Comparison of ENCODE assay signal across 8 cellular contexts in the genomic region with DNA sequence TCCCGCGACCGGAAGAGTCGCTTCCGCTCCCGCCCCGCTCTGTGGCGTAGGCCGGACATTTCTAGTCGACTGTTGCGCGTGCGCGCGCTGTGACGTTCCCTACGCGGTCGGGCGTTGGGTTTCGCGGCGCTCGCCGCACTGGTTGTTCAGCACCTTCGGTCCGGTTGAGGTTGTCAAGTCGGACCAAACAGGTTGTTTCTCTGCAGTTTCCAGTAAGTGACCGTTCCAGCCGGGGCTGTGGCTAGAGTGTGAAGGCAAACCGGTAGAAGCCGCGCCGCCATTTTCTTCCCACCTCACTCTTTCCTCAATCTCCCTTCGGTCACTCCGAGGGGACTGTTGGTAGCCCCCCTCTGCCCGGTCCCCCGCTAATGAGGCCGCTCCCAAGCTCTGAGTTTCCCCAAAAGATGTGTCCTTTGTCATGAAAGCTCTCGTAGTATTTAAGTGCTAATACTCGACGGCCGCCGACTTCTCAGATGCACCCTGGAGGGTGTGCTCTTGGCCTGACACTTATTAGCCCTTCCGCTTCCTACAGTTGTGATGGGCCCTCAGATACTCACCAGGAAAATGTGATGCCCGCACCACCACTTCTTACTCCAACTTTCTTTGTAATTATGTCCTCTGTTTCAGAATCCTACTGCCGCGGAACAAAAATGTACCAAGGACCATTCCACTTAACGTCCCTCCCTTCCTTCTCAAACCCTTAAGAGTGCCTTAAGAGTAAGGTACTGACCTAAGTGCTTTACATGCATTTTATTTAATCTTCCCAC. TPM values are rescaled to one million over a fixed set of nuclear protein-coding genes. Genes with fewer than 3 reads are reported as not detected.
A peak's percentile ranks its signal among the peaks of the same experiment; 100 is the strongest.
DNase-seq lines count a peak whose midpoint lies in the region; ATAC-seq and TF ChIP-seq lines count a peak whose summit lies in the region.

No MANE protein-coding gene starts in this region.

- H3K9me2 ChIP-seq in PC-9 (ENCODE audit: insufficient read depth): no peaks in the 10 kb centered on the region

- H3K36me3 ChIP-seq in HUES6 (ENCODE audit: control insufficient read depth, insufficient read depth, low read length) (no peaks in the 10 kb centered on the region), PC-9 (ENCODE audit: low read depth) (no peaks in the 10 kb centered on the region), mucosa of stomach (ENCODE audit: control insufficient read depth, insufficient read depth, low read length) (no peaks in the 10 kb centered on the region)

- POLR2A ChIA-PET in PC-9 (lab: Charles Lee; ENCODE audit: unreplicated experiment): interaction anchor here (0.5 to 0.7 kb wide), 6 partner anchors 55 to 255 kb away, joined by 3 to 6 read pairs (median 4); no protein-coding TSS in a partner anchor

- H3K4me1 ChIP-seq in HUES6 (ENCODE audit: control insufficient read depth, insufficient read depth, low read length): peaks cover 20% of the 10 kb centered on the region
- peaks cover 13% of the 10 kb centered on the region for H3K4me1 ChIP-seq in PC-9 (replicated peaks; ENCODE audit: insufficient read depth)
- peaks cover 10% of the 10 kb centered on the region for H3K4me1 ChIP-seq in mucosa of stomach (ENCODE audit: control insufficient read depth, insufficient read depth, low read length)

- H3K9me3 ChIP-seq in HUES6 (ENCODE audit: control insufficient read depth, insufficient read depth, low read depth, low read length): no peaks in the 10 kb centered on the region
- H3K9me3 ChIP-seq in PC-9 (ENCODE audit: insufficient read depth, low read depth): no peaks in the 10 kb centered on the region
- no peaks in the 10 kb centered on the region for H3K9me3 ChIP-seq in mucosa of stomach (ENCODE audit: control insufficient read depth, low read length)

- CTCF ChIA-PET in PC-9 (lab: Charles Lee): no interaction called here

- peaks cover 4% of the 10 kb centered on the region for H3K9me3 Mint-ChIP-seq in activated T-cell treated with anti-CD3 and anti-CD28 coated beads, Interleukin-2, amount 50 U/mL, for 4 hours

- H3K4me1 Mint-ChIP-seq in activated T-cell treated with anti-CD3 and anti-CD28 coated beads, Interleukin-2, amount 50 U/mL, for 4 hours (ENCODE audit: low read depth): peaks cover 50% of the 10 kb centered on the region

- H3K4me3 ChIP-seq in HUES6 (ENCODE audit: low read depth, low read length) (peak overlapping the region; percentile 83), PC-9 (peak overlapping the region; percentile 68), mucosa of stomach (ENCODE audit: low read length) (peak overlapping the region; percentile 95)

- no peak for TF ChIP-seq CTCF in PC-9 (conservative IDR thresholded peaks at IDR 0.05)

- H3K36me3 Mint-ChIP-seq in activated T-cell treated with anti-CD3 and anti-CD28 coated beads, Interleukin-2, amount 50 U/mL, for 4 hours (ENCODE audit: insufficient read depth): peaks cover 7% of the 10 kb centered on the region

- H3K27me3 ChIP-seq in HUES6 (ENCODE audit: control insufficient read depth, insufficient read depth, low read length) (no peaks in the 10 kb centered on the region), PC-9 (ENCODE audit: insufficient read depth, low read depth) (no peaks in the 10 kb centered on the region), mucosa of stomach (ENCODE audit: control insufficient read depth, insufficient read depth, low read length) (no peaks in the 10 kb centered on the region)

- TSS peak; percentile 88 for BruUV-seq in PC-9 (replicated peaks; lab: Mats Ljungman, UMichigan)

- peak overlapping the region; percentile 81 for H3K27ac ChIP-seq in HUES6 (ENCODE audit: low read depth, low read length)
- peak overlapping the region; percentile 93 for H3K27ac ChIP-seq in PC-9

- H3K9ac ChIP-seq in HUES6 (ENCODE audit: low read length) (peak overlapping the region; percentile 90), mucosa of stomach (ENCODE audit: low read length) (peak overlapping the region; percentile 99)

- DNase-seq in DMS 273 treated with DMSO at 0.1 percent for 48 hours (lab: John Stamatoyannopoulos, UW) (peak; percentile 76), PC-9 (peak; percentile 84 to 92)
- peak; percentile 69 for DNase-seq in activated T-cell treated with anti-CD3 and anti-CD28 coated beads, Interleukin-2, amount 50 U/mL, for 4 hours
- DNase-seq in stimulated activated CD8-positive, alpha-beta memory T cell treated with anti-CD3 and anti-CD28 coated beads, Interleukin-4, amount 100 ng/mL, for 4 hours (ENCODE audit: low read depth in 2 of 2, low spot score in 1 of 2): peak; percentile 60 to 69

- no peaks in the 10 kb centered on the region for H3F3A ChIP-seq in PC-9 (ENCODE audit: insufficient read depth, low read depth)

- H4K20me1 ChIP-seq in PC-9 (ENCODE audit: insufficient read depth): no peaks in the 10 kb centered on the region

- H3K4me3 Mint-ChIP-seq in activated T-cell treated with anti-CD3 and anti-CD28 coated beads, Interleukin-2, amount 50 U/mL, for 4 hours: peak overlapping the region; percentile 89

- H3K27me3 Mint-ChIP-seq in activated T-cell treated with anti-CD3 and anti-CD28 coated beads, Interleukin-2, amount 50 U/mL, for 4 hours (ENCODE audit: low read depth): no peaks in the 10 kb centered on the region

- peaks cover 14% of the 10 kb centered on the region for H3K79me2 ChIP-seq in PC-9 (ENCODE audit: low read depth)

- peak overlapping the region; percentile 81 for H3K4me2 ChIP-seq in PC-9

- peak; percentile 95 for ATAC-seq in GM21515 (IDR thresholded peaks at IDR 0.05; ENCODE audit: unreplicated experiment)
- ATAC-seq in activated T-cell treated with anti-CD3 and anti-CD28 coated beads, Interleukin-2, amount 50 U/mL, for 4 hours: peak; percentile 77 to 81
- peak; percentile 98 for ATAC-seq in esophagus mucosa

- intact Hi-C loops in PC-9 (cut with micrococcal nuclease; ENCODE audit: unreplicated experiment): loop anchor here (2.0 to 5.0 kb wide), 4 partner anchors 56 to 294 kb away; a partner anchor contains a TSS

- H2AFZ ChIP-seq in PC-9: peak overlapping the region; percentile 85

RNA-seq across cellular contexts. Expression of a gene that starts 56.3 kb away (rescaled TPM):
- total RNA-seq in PC-9 (2021): 8.1 and 10.9 TPM in 2 replicates
- total RNA-seq in activated T-cell treated with anti-CD3 and anti-CD28 coated beads, Interleukin-2, amount 50 U/mL, for 4 hours: 10 to 100 TPM; 16.3 to 20.6 (median 17.0) TPM
- total RNA-seq in esophagus mucosa: 2.8 TPM

Comparison
In these comparisons a context has a peak if more than half of its experiments do, and no peak if none do; other contexts are left out.
1. Peak in every context shown above with its lines: DNase-seq, ATAC-seq, H3K4me3 ChIP-seq and H3K27ac ChIP-seq.